In the genomic region with DNA sequence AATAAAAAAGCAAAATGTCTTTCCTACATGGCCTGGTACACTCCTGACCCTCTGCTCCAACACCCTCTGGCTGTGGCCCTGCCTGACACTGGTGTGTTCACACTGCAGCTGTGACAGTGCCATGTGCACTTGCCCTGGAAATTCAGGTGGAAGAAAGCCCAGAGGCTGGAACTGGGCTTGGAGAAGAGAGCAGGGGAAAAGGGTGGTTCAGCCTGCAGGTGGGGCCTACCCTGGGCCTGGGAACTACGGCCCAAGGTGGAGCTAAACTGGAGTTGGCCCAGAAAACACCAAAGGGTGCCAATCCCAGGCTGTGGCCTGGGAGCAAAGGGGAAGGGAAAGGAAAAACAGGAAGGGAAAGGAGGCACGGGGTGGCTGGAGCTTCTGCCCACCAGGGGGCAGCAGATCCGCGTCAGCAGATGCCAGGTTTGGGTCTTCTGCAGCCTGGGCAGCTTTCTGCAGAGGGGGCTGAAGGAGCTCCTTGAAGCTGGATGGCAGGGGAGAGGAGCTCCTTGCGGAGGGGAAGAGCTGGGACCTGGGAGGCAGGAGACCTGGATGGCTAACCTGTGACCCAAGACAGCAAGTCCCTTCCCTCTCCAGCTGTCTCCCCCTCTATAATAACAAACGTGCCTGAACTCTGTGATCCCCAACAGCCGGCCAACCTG, we compare ENCODE assay signal across 8 cellular contexts. TPM values are rescaled to one million over a fixed set of nuclear protein-coding genes. Genes with fewer than 3 reads are reported as not detected.
DNase-seq lines count a peak whose midpoint lies in the region; ATAC-seq, FAIRE-seq and TF ChIP-seq lines count a peak whose summit lies in the region.

No MANE protein-coding gene starts in this region.

- H3K27me3 ChIP-seq in foreskin keratinocyte = no peaks in the 10 kb centered on the region
- no peaks in the 10 kb centered on the region for H3K27me3 ChIP-seq in transverse colon

- DNase-seq in D721Med (ENCODE audit: insufficient read length, low spot score) (peak; percentile 71), RPMI7951 (ENCODE audit: low read depth) (peak; percentile 58), foreskin keratinocyte (no peak), omental fat pad (ENCODE audit: low spot score) (no peak), transverse colon (peak; percentile 90)
- peak; percentile 70 for DNase-seq in activated gamma-delta T cell treated with anti-CD3 and anti-CD28 coated beads, Interleukin-2, amount 50 U/mL, for 16 hours (ENCODE audit: low read depth)

- in situ Hi-C loops in transverse colon (cut with MboI; ENCODE audit: low pct_ligation_motif_present in 1 of 4, low pct_unique_long_range_greater_than_20kb in 1 of 4, low sequenced_read_pairs in 3 of 4) = no loop called here

- no peak for TF ChIP-seq POLR2A in transverse colon (IDR thresholded peaks at IDR 0.05)

- POLR2A ChIA-PET in HEK293 (lab: Yijun Ruan, JAX) = interaction anchor here (0.5 to 1.7 kb wide), 5 partner anchors 15 to 383 kb away, joined by 3 to 14 read pairs (median 4); a partner anchor contains a TSS

- H3K4me3 ChIP-seq in HEK293 (ENCODE audit: low read depth, low read length) (no peak overlapping the region), transverse colon (no peak overlapping the region)

- TF ChIP-seq CTCF in D721Med (IDR thresholded peaks at IDR 0.05; ENCODE audit: insufficient read depth, missing control alignments) (peak; percentile 95), HEK293 (tag by site-specific recombination; IDR thresholded peaks at IDR 0.05) (peak; percentile 98), foreskin keratinocyte (conservative IDR thresholded peaks at IDR 0.05) (peak; percentile 97), omental fat pad (IDR thresholded peaks at IDR 0.05) (peak in 1 of 3 donors; percentile 88), transverse colon (IDR thresholded peaks at IDR 0.05) (peak; percentile 96 to 98 (median 96))

- no peaks in the 10 kb centered on the region for H3K9me3 ChIP-seq in HEK293 (ENCODE audit: control insufficient read depth, insufficient read depth, low read depth, low read length)
- no peaks in the 10 kb centered on the region for H3K9me3 ChIP-seq in transverse colon

- intact Hi-C loops in transverse colon (cut with DNase I; ENCODE audit: low total_unique reads) = loop anchor here (5.0 kb wide), 1 partner anchor 95 kb away; no protein-coding TSS in a partner anchor

- peak; percentile 49 for ATAC-seq in foreskin keratinocyte
- ATAC-seq in omental fat pad (ENCODE audit: low FRiP score) = peak; percentile 31
- no peak for ATAC-seq in GM21515 (IDR thresholded peaks at IDR 0.05; ENCODE audit: unreplicated experiment)

- TF ChIP-seq EP300 in transverse colon (IDR thresholded peaks at IDR 0.05; ENCODE audit: low read depth) = no peak

- FAIRE-seq in D721Med (lab: Jason Lieb, UNC) = no peak

- no peak overlapping the region for H3K27ac ChIP-seq in HEK293 (ENCODE audit: extremely low read depth, low read depth, low read length)
- no peak overlapping the region for H3K27ac ChIP-seq in foreskin keratinocyte
- peak overlapping the region; percentile 39 to 78 (median 63) for H3K27ac ChIP-seq in transverse colon

- H3K36me3 ChIP-seq in HEK293 (ENCODE audit: control insufficient read depth in 2 of 2, insufficient read depth in 1 of 2, low read length in 2 of 2) = peaks cover 0 to 56% of the 10 kb centered on the region in 2 experiments; a peak in 2 of 3 replicates
- no peaks in the 10 kb centered on the region for H3K36me3 ChIP-seq in transverse colon

- H3K4me1 ChIP-seq in HEK293 (ENCODE audit: control insufficient read depth, insufficient read depth, low read length) = no peaks in the 10 kb centered on the region
- peaks cover 8% of the 10 kb centered on the region for H3K4me1 ChIP-seq in foreskin keratinocyte
- peaks cover 13 to 22% (median 18%) of the 10 kb centered on the region in 4 donors for H3K4me1 ChIP-seq in transverse colon

- 5 to 12% methylated on average over 4 to 7 of the region's 7 CpGs for WGBS in transverse colon (ENCODE audit: low coverage in 1 of 2), 2 donors

- CTCF ChIA-PET in HEK293 (lab: Yijun Ruan, JAX) = interaction anchor here (0.5 to 5.5 kb wide), 39 partner anchors 9 to 619 kb away, joined by 3 to 119 read pairs (median 4); a partner anchor contains a TSS

TF ChIP-seq in HEK293, 187 proteins besides CTCF, POLR2A, EP300 and RAD21 (continues in another document):
- no peak for TF ChIP-seq ZNF600 (tag by site-specific recombination; IDR thresholded peaks at IDR 0.05)
- TF ChIP-seq, protein P1, sequence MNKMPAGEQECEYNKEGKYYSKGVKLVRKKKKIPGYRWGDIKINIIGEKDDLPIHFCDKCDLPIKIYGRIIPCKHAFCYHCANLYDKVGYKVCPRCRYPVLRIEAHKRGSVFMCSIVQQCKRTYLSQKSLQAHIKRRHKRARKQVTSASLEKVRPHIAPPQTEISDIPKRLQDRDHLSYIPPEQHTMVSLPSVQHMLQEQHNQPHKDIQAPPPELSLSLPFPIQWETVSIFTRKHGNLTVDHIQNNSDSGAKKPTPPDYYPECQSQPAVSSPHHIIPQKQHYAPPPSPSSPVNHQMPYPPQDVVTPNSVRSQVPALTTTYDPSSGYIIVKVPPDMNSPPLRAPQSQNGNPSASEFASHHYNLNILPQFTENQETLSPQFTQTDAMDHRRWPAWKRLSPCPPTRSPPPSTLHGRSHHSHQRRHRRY (tag by site-specific recombination; IDR thresholded peaks at IDR 0.05) = no peak
- no peak for TF ChIP-seq ZNF529 (tag by site-specific recombination; IDR thresholded peaks at IDR 0.05; ENCODE audit: insufficient replicate concordance)
- 0 out of 2 replicates have a peak, but pooled peaks have one; percentile 22 for TF ChIP-seq ZSCAN30 (tag by site-specific recombination; IDR thresholded peaks at IDR 0.05)
- TF ChIP-seq ZNF660 (tag by site-specific recombination; IDR thresholded peaks at IDR 0.05) = peak; percentile 78
- TF ChIP-seq, protein P2, sequence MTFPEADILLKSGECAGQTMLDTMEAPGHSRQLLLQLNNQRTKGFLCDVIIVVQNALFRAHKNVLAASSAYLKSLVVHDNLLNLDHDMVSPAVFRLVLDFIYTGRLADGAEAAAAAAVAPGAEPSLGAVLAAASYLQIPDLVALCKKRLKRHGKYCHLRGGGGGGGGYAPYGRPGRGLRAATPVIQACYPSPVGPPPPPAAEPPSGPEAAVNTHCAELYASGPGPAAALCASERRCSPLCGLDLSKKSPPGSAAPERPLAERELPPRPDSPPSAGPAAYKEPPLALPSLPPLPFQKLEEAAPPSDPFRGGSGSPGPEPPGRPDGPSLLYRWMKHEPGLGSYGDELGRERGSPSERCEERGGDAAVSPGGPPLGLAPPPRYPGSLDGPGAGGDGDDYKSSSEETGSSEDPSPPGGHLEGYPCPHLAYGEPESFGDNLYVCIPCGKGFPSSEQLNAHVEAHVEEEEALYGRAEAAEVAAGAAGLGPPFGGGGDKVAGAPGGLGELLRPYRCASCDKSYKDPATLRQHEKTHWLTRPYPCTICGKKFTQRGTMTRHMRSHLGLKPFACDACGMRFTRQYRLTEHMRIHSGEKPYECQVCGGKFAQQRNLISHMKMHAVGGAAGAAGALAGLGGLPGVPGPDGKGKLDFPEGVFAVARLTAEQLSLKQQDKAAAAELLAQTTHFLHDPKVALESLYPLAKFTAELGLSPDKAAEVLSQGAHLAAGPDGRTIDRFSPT (tag by site-specific recombination; IDR thresholded peaks at IDR 0.05) = 0 out of 2 replicates have a peak, but pooled peaks have one; percentile 34
- no peak for TF ChIP-seq ZNF19 (tag by site-specific recombination; IDR thresholded peaks at IDR 0.05; ENCODE audit: low read depth)
- no peak for TF ChIP-seq ZBTB48 (tag by site-specific recombination; IDR thresholded peaks at IDR 0.05)
- no peak for TF ChIP-seq ZNF626 (tag by site-specific recombination; IDR thresholded peaks at IDR 0.05)
- no peak for TF ChIP-seq ZNF302 (tag by site-specific recombination; IDR thresholded peaks at IDR 0.05; ENCODE audit: low read depth)
- TF ChIP-seq ZNF366 (tag by site-specific recombination; conservative IDR thresholded peaks at IDR 0.05) = peak; percentile 39; the same call in 1 of the 2 replicates
- TF ChIP-seq ZNF610 (tag by site-specific recombination; IDR thresholded peaks at IDR 0.05; ENCODE audit: borderline replicate concordance) = no peak
- no peak for TF ChIP-seq ZNF837 (tag by site-specific recombination; IDR thresholded peaks at IDR 0.05)
- TF ChIP-seq ZNF335 (tag by site-specific recombination; conservative IDR thresholded peaks at IDR 0.05) = peak; percentile 51
- TF ChIP-seq, protein P3, sequence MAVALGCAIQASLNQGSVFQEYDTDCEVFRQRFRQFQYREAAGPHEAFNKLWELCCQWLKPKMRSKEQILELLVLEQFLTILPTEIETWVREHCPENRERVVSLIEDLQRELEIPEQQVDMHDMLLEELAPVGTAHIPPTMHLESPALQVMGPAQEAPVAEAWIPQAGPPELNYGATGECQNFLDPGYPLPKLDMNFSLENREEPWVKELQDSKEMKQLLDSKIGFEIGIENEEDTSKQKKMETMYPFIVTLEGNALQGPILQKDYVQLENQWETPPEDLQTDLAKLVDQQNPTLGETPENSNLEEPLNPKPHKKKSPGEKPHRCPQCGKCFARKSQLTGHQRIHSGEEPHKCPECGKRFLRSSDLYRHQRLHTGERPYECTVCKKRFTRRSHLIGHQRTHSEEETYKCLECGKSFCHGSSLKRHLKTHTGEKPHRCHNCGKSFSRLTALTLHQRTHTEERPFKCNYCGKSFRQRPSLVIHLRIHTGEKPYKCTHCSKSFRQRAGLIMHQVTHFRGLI (tag by site-specific recombination; IDR thresholded peaks at IDR 0.05) = no peak
- 0 out of 2 replicates have a peak, but pooled peaks have one; percentile 18 for TF ChIP-seq ZNF623 (tag by site-specific recombination; IDR thresholded peaks at IDR 0.05)
- peak; percentile 62; the same call in 1 of the 2 replicates for TF ChIP-seq ZNF2 (tag by site-specific recombination; IDR thresholded peaks at IDR 0.05)
- TF ChIP-seq ZNF561 (tag by site-specific recombination; IDR thresholded peaks at IDR 0.05; ENCODE audit: borderline replicate concordance) = peak; percentile 45; the same call in 1 of the 2 replicates
- TF ChIP-seq ZBTB17 (tag by site-specific recombination; IDR thresholded peaks at IDR 0.05) = peak; percentile 72; the same call in 1 of the 2 replicates
- TF ChIP-seq ZNF76 (tag by site-specific recombination; IDR thresholded peaks at IDR 0.05; ENCODE audit: borderline replicate concordance, low read depth) = no peak

RNA-seq across cellular contexts. Expression of a gene that starts 15.4 kb away (rescaled TPM):
- total RNA-seq in RPMI7951 (2014; rRNA removed; shearing (Covaris generic)) = 27.9 and 29.6 TPM in 2 replicates
- 37.0 and 42.9 TPM in 2 replicates for total RNA-seq in foreskin keratinocyte
- 17.8 and 22.1 TPM in 2 replicates for polyA plus RNA-seq in foreskin keratinocyte
- 10 to 100 TPM; 24.2 to 42.9 (median 28.2) TPM for total RNA-seq in omental fat pad
- total RNA-seq in transverse colon = 10 to 100 TPM; 40.0 to 46.8 (median 41.9) TPM

RNA-seq across cellular contexts. Expression of a gene that starts 18.3 kb away (rescaled TPM):
- 9.0 and 11.5 TPM in 2 replicates for total RNA-seq in RPMI7951 (2014; rRNA removed; shearing (Covaris generic))
- total RNA-seq in foreskin keratinocyte (31.6 and 32.0 TPM in 2 replicates), omental fat pad (10 to 100 TPM; 27.4 to 91.1 (median 64.8) TPM), transverse colon (100 to 1,000 TPM in 1 of 4 donors, 10 to 100 TPM in 3; 11.2 to 141 (median 24.1) TPM)
- polyA plus RNA-seq in foreskin keratinocyte = 29.3 and 29.9 TPM in 2 replicates

Comparison
In these comparisons a context has a peak if more than half of its experiments do, and no peak if none do; other contexts are left out.
1. DNase-seq: peak in D721Med (single experiment), RPMI7951 (single experiment), activated gamma-delta T cell treated with anti-CD3 and anti-CD28 coated beads, Interleukin-2, amount 50 U/mL, for 16 hours (single experiment) and transverse colon (single experiment); none in foreskin keratinocyte (0 of 2) and omental fat pad (single experiment).
2. H3K27ac ChIP-seq: peak in transverse colon (4 of 4); none in HEK293 (single experiment) and foreskin keratinocyte (single experiment).